Comparison of ENCODE assay signal across 8 cellular contexts in the genomic region with DNA sequence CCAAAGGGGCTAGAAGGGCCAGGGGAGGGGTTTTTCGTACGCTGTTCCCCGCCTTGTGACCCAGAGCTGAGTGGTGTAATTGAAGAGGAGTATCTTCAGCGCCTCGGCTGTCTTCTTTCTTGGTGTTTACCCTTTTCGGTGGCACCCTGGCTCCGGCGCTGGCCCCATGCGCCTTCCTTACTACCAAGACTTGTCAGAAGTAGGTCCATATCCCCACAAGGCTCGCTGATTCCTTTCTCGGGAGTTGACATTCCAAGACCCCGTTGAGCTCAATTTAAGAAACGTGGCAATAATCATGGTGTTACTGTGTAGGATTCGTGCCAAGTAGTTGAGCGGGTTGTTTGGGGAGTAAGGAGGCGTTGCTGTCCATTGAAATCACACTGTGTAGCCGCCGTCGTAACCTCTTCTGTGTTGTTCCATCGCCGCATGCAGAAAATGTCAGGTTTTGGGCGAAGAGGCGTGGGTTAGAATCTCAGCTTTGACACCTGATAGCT. TPM values are rescaled to one million over a fixed set of nuclear protein-coding genes. Genes with fewer than 3 reads are reported as not detected.
DNase-seq lines count a peak whose midpoint lies in the region; ATAC-seq, FAIRE-seq and TF ChIP-seq lines count a peak whose summit lies in the region.

No MANE protein-coding gene starts in this region.

- H3K9me2 ChIP-seq in OCI-LY1 (ENCODE audit: low read depth, low read length): no peaks in the 10 kb centered on the region

- H2AFZ ChIP-seq in OCI-LY1 (ENCODE audit: low read length) (peak overlapping the region; percentile 81), HepG2 (ENCODE audit: low read length) (no peak overlapping the region)

- H3K36me3 ChIP-seq in BJ (ENCODE audit: control insufficient read depth, insufficient read depth, low read length) (no peaks in the 10 kb centered on the region), OCI-LY1 (ENCODE audit: insufficient read depth, low read length) (no peaks in the 10 kb centered on the region), colonic mucosa (no peaks in the 10 kb centered on the region), HepG2 (replicated peaks in 1 of 2; ENCODE audit: control insufficient read depth in 1 of 2, insufficient read depth in 2 of 2, low read length in 2 of 2) (peaks cover 0 to 1% of the 10 kb centered on the region in 2 experiments; a peak in 2 of 5 replicates)

- in situ Hi-C loops in HepG2 (cut with HindIII; ENCODE audit: extremely low pct_ligation_motif_present, low pct_unique_long_range_greater_than_20kb): loop anchor here (10.0 kb wide), 1 partner anchor 271 kb away; no protein-coding TSS in a partner anchor

- peaks cover 29% of the 10 kb centered on the region for H3K79me2 ChIP-seq in OCI-LY1 (ENCODE audit: insufficient read depth, low read length)
- H3K79me2 ChIP-seq in HepG2 (ENCODE audit: insufficient read depth, low read length): peaks cover 91% of the 10 kb centered on the region

- TF ChIP-seq RAD21 in HepG2 (CRISPR knock-in tag; IDR thresholded peaks at IDR 0.05): no peak

- H3F3A ChIP-seq in OCI-LY1 (ENCODE audit: insufficient read depth, low read length): no peaks in the 10 kb centered on the region

- WGBS in HepG2 (ENCODE audit: low lambda C conversion rate): under 1% methylated on average over 18 of the region's 23 CpGs

- TF ChIP-seq EP300 in HepG2 (IDR thresholded peaks at IDR 0.05; ENCODE audit: low read depth in 2 of 2, low read length in 2 of 2) (no peak), HepG2 (CRISPR knock-in tag; IDR thresholded peaks at IDR 0.05; ENCODE audit: borderline replicate concordance) (no peak)

- peak overlapping the region; percentile 38 for H3K27ac ChIP-seq in OCI-LY1 (ENCODE audit: low read depth, low read length, poor library complexity, severe bottlenecking)
- peak overlapping the region; percentile 63 for H3K27ac ChIP-seq in colonic mucosa
- peak overlapping the region; percentile 79 for H3K27ac ChIP-seq in HepG2 (ENCODE audit: extremely low read length, insufficient read depth, low read length)

- H3K9me3 ChIP-seq in OCI-LY1 (ENCODE audit: low read length) (no peaks in the 10 kb centered on the region), colonic mucosa (no peaks in the 10 kb centered on the region), HepG2 (ENCODE audit: low read length) (no peaks in the 10 kb centered on the region)

- FAIRE-seq in HepG2 (lab: Jason Lieb, UNC): no peak

- H3K4me3 ChIP-seq in BJ (ENCODE audit: low read depth, low read length) (peak overlapping the region; percentile 75), OCI-LY1 (ENCODE audit: low read depth, low read length, poor library complexity, severe bottlenecking) (peak overlapping the region; percentile 88), colonic mucosa (peak overlapping the region; percentile 74), HepG2 (replicated peaks in 1 of 3; ENCODE audit: insufficient read depth in 1 of 3, low read depth in 2 of 3, low read length in 3 of 3) (peak overlapping the region; percentile 71 to 90 (median 87))

- peak overlapping the region; percentile 87 for H3K9ac ChIP-seq in OCI-LY1 (ENCODE audit: low read length)
- peak overlapping the region; percentile 75 to 76 for H3K9ac ChIP-seq in colonic mucosa (ENCODE audit: low read depth in 2 of 2, low read length in 2 of 2)
- peak overlapping the region; percentile 87 for H3K9ac ChIP-seq in HepG2 (ENCODE audit: insufficient read depth, low read depth, low read length)

- TF ChIP-seq POLR2A in HepG2 (IDR thresholded peaks at IDR 0.05; ENCODE audit: insufficient read depth in 1 of 2, low read depth in 2 of 2, low read length in 2 of 2): no peak

- peaks cover 24% of the 10 kb centered on the region for H3K4me1 ChIP-seq in OCI-LY1 (ENCODE audit: insufficient read depth, low read length, severe bottlenecking)
- no peaks in the 10 kb centered on the region for H3K4me1 ChIP-seq in colonic mucosa
- peaks cover 46% of the 10 kb centered on the region for H3K4me1 ChIP-seq in HepG2 (ENCODE audit: insufficient read depth, low read length)

- intact Hi-C loops in colonic mucosa (cut with DNase I): loop anchor here (10.0 kb wide), 1 partner anchor 251 kb away; no protein-coding TSS in a partner anchor
- intact Hi-C loops in HepG2 (cut with micrococcal nuclease; ENCODE audit: unreplicated experiment): loop anchor here (5.0 kb wide), 1 partner anchor 274 kb away; no protein-coding TSS in a partner anchor

- TF ChIP-seq CTCF in BJ (IDR thresholded peaks at IDR 0.05; ENCODE audit: insufficient read depth, low read depth, low read length) (no peak), OCI-LY1 (IDR thresholded peaks at IDR 0.05; ENCODE audit: low read length) (no peak), colonic mucosa (IDR thresholded peaks at IDR 0.05) (no peak), HepG2 (CRISPR knock-in tag; IDR thresholded peaks at IDR 0.05) (no peak)

- H3K27me3 ChIP-seq in BJ (ENCODE audit: control insufficient read depth, insufficient read depth, low read length) (no peaks in the 10 kb centered on the region), OCI-LY1 (ENCODE audit: insufficient read depth, low read length) (no peaks in the 10 kb centered on the region), colonic mucosa (no peaks in the 10 kb centered on the region), HepG2 (ENCODE audit: control insufficient read depth in 1 of 2, insufficient read depth in 2 of 2, low read length in 2 of 2) (no peaks in the 10 kb centered on the region; a peak in 1 of 5 replicates)

- CTCF ChIA-PET in BJ (lab: Yijun Ruan, JAX): no interaction called here
- CTCF ChIA-PET in HepG2 (lab: Yijun Ruan, JAX; ENCODE audit: low intra/inter-chr PET ratio, low total read pairs): no interaction called here

- BruUV-seq in HepG2 (replicated peaks; lab: Mats Ljungman, UMichigan): no TSS peak

- H3K4me2 ChIP-seq in OCI-LY1 (ENCODE audit: low read length): peak overlapping the region; percentile 95
- peak overlapping the region; percentile 84 for H3K4me2 ChIP-seq in HepG2 (ENCODE audit: low read depth, low read length)

- DNase-seq in BJ (ENCODE audit: low read depth) (no peak), colonic mucosa (peak; percentile 57), HepG2 (ENCODE audit: low spot score) (peak; percentile 15), superior temporal gyrus (ENCODE audit: extremely low spot score) (peak; percentile 49), SKM-1 (lab: John Stamatoyannopoulos, UW; ENCODE audit: unreplicated experiment) (no peak)

- ATAC-seq in GM18867 (IDR thresholded peaks at IDR 0.05; ENCODE audit: unreplicated experiment) (peak; percentile 15), HG03060 (IDR thresholded peaks at IDR 0.05; ENCODE audit: low read depth, unreplicated experiment) (peak; percentile 13), HepG2 (peak; percentile 47)

- POLR2A ChIA-PET in BJ (lab: Charles Lee): interaction anchor here (0.6 kb wide), 1 partner anchor 204 kb away, joined by 3 read pairs; no protein-coding TSS in a partner anchor
- POLR2A ChIA-PET in HepG2 (lab: Yijun Ruan, JAX): interaction anchor here (0.8 to 2.2 kb wide), 2 partner anchors 11 to 15 kb away, joined by 3 to 6 read pairs; no protein-coding TSS in a partner anchor

- H4K20me1 ChIP-seq in OCI-LY1 (ENCODE audit: insufficient read depth, low read length) (no peaks in the 10 kb centered on the region), HepG2 (ENCODE audit: insufficient read depth, low read length) (no peaks in the 10 kb centered on the region)

RNA-seq across cellular contexts. Expression of a gene that starts 0.8 kb away (rescaled TPM):
- polyA plus RNA-seq in BJ (2011; rRNA removed) (22.4 and 45.3 TPM in 2 replicates), HepG2 (2011; rRNA removed) (28.5 and 34.0 TPM in 2 replicates)
- 7.7 and 11.9 TPM in 2 replicates for polyA minus RNA-seq in BJ (2011; rRNA and poly(A)+ RNA removed)
- total RNA-seq in colonic mucosa (10 to 100 TPM; 20.9 to 36.0 TPM), HepG2 (2016; rRNA removed; fragmentation: Illumina TruSeq; extraction: Trizol) (78.4 and 111 TPM in 2 replicates)
- total RNA-seq in HepG2 (2016; cell fraction: cytosol; rRNA removed; fragmentation: Illumina TruSeq; extraction: Trizol; ENCODE audit: low read depth): 51.9 and 59.9 TPM in 2 replicates
- 77.6 and 110 TPM in 2 replicates for total RNA-seq in HepG2 (2016; cell fraction: insoluble cytoplasmic fraction; rRNA removed; fragmentation: Illumina TruSeq; extraction: Trizol)
- 53.2 and 58.9 TPM in 2 replicates for total RNA-seq in HepG2 (2016; cell fraction: membrane; rRNA removed; fragmentation: Illumina TruSeq; extraction: Trizol)
- 26.0 and 35.1 TPM in 2 replicates for total RNA-seq in HepG2 (2016; cell fraction: nucleus; rRNA removed; fragmentation: Illumina TruSeq; extraction: Trizol)
- 15.1 and 18.0 TPM in 2 replicates for polyA plus RNA-seq in HepG2 (2011; cell fraction: cytosol; rRNA removed)
- polyA plus RNA-seq in HepG2 (2011; cell fraction: nucleus; rRNA removed): 4.0 and 5.2 TPM in 2 replicates
- 44.9 and 45.8 TPM in 2 replicates for polyA plus RNA-seq in HepG2 (2012)
- 53.0 and 78.0 TPM in 2 replicates for polyA plus RNA-seq in HepG2 (2016; cell fraction: cytosol; fragmentation: Illumina TruSeq; extraction: Trizol; ENCODE audit: low read depth)
- 115 and 139 TPM in 2 replicates for polyA plus RNA-seq in HepG2 (2016; cell fraction: insoluble cytoplasmic fraction; fragmentation: Illumina TruSeq; extraction: Trizol; ENCODE audit: low read depth)
- polyA plus RNA-seq in HepG2 (2016; cell fraction: membrane; fragmentation: Illumina TruSeq; extraction: Trizol; ENCODE audit: low read depth): 46.5 and 58.4 TPM in 2 replicates
- 50.1 and 54.5 TPM in 2 replicates for polyA plus RNA-seq in HepG2 (2016; cell fraction: nucleus; fragmentation: Illumina TruSeq; extraction: Trizol; ENCODE audit: insufficient read depth, low read depth)
- polyA minus RNA-seq in HepG2 (2011; rRNA and poly(A)+ RNA removed; ENCODE audit: low replicate concordance): 15.5 and 26.7 TPM in 2 replicates
- polyA minus RNA-seq in HepG2 (2011; cell fraction: cytosol; rRNA and poly(A)+ RNA removed): 12.7 and 15.5 TPM in 2 replicates
- polyA minus RNA-seq in HepG2 (2011; cell fraction: nucleus; rRNA and poly(A)+ RNA removed): 29.0 TPM in 2 replicates

RNA-seq across cellular contexts. Expression of a gene that starts 0.9 kb away (rescaled TPM):
- 10.1 and 12.8 TPM in 2 replicates for polyA plus RNA-seq in BJ (2011; rRNA removed)
- 6.4 and 7.2 TPM in 2 replicates for polyA minus RNA-seq in BJ (2011; rRNA and poly(A)+ RNA removed)
- 1 to 10 TPM; 9.0 to 9.8 TPM for total RNA-seq in colonic mucosa
- total RNA-seq in HepG2 (2016; rRNA removed; fragmentation: Illumina TruSeq; extraction: Trizol): 35.2 and 60.1 TPM in 2 replicates
- 12.2 and 13.6 TPM in 2 replicates for total RNA-seq in HepG2 (2016; cell fraction: cytosol; rRNA removed; fragmentation: Illumina TruSeq; extraction: Trizol; ENCODE audit: low read depth)
- total RNA-seq in HepG2 (2016; cell fraction: insoluble cytoplasmic fraction; rRNA removed; fragmentation: Illumina TruSeq; extraction: Trizol): 34.4 and 58.2 TPM in 2 replicates
- total RNA-seq in HepG2 (2016; cell fraction: membrane; rRNA removed; fragmentation: Illumina TruSeq; extraction: Trizol): 32.0 and 33.3 TPM in 2 replicates
- 35.1 and 43.5 TPM in 2 replicates for total RNA-seq in HepG2 (2016; cell fraction: nucleus; rRNA removed; fragmentation: Illumina TruSeq; extraction: Trizol)
- polyA plus RNA-seq in HepG2 (2011; rRNA removed): 18.4 and 24.4 TPM in 2 replicates
- polyA plus RNA-seq in HepG2 (2011; cell fraction: cytosol; rRNA removed): 14.9 and 21.7 TPM in 2 replicates
- polyA plus RNA-seq in HepG2 (2011; cell fraction: nucleus; rRNA removed): 8.5 and 8.6 TPM in 2 replicates
- polyA plus RNA-seq in HepG2 (2012): 10.8 and 13.1 TPM in 2 replicates
- polyA plus RNA-seq in HepG2 (2016; cell fraction: cytosol; fragmentation: Illumina TruSeq; extraction: Trizol; ENCODE audit: low read depth): 7.5 and 10.3 TPM in 2 replicates
- polyA plus RNA-seq in HepG2 (2016; cell fraction: insoluble cytoplasmic fraction; fragmentation: Illumina TruSeq; extraction: Trizol; ENCODE audit: low read depth): 32.9 and 36.9 TPM in 2 replicates
- polyA plus RNA-seq in HepG2 (2016; cell fraction: membrane; fragmentation: Illumina TruSeq; extraction: Trizol; ENCODE audit: low read depth): 18.4 and 18.6 TPM in 2 replicates
- polyA plus RNA-seq in HepG2 (2016; cell fraction: nucleus; fragmentation: Illumina TruSeq; extraction: Trizol; ENCODE audit: insufficient read depth, low read depth): 19.7 and 19.8 TPM in 2 replicates
- polyA minus RNA-seq in HepG2 (2011; rRNA and poly(A)+ RNA removed; ENCODE audit: low replicate concordance): 12.8 and 18.6 TPM in 2 replicates
- 14.8 and 16.4 TPM in 2 replicates for polyA minus RNA-seq in HepG2 (2011; cell fraction: cytosol; rRNA and poly(A)+ RNA removed)
- polyA minus RNA-seq in HepG2 (2011; cell fraction: nucleus; rRNA and poly(A)+ RNA removed): 55.2 and 56.1 TPM in 2 replicates

Comparison
In these comparisons a context has a peak if more than half of its experiments do, and no peak if none do; other contexts are left out.
1. DNase-seq: peak in colonic mucosa (single experiment), HepG2 (single experiment) and superior temporal gyrus (single experiment); none in BJ (single experiment) and SKM-1 (single experiment).
2. Peak in every context shown above with its lines, with median percentiles within 50 percentile points of each other: H3K4me3 ChIP-seq, ATAC-seq, H3K27ac ChIP-seq and H3K9ac ChIP-seq.